1 cellular context compared by ENCODE assay signal in the genomic region with DNA sequence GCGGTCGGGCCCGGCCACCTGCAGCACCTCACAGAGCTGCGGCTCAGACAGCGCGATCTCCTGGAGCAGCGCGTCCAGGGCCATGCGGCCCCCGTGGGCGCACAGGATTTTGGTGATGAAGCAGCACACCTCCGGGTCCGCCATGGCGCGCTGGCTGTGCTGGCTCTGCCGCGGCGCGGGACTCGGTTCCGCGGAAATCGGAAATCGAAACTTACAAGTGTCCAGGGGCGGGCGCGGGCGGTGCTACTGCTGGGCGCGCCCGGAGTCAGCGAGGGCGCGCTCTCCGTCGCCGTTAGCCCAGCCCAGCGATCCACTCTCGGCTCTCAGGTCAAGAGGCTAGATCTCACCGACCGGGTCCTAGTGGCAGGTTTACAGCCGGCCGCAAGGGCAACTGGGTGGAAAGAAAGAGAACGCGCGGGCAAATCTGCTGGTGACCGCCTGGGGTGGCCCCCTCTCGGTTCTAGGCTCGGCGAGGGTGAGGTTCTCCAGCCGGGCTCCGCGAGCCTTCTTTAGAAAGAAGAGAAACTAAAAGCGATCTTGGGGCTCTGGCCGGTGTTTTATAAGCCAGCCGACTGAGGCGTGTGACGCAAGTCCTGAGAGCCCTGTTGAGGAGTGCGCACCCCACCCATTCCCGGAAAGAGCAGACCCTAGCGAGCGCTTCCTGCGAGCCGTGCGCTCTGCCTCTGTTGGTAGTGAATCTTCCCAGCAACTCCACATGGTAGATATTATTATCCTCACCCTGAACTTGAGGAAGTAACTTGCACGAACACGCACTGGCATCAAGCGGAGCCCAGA.
TF ChIP-seq lines count a peak whose summit lies in the region.

TSS of gene ZC3HAV1 (minus strand) at position 533 of the 795 bp plus-strand sequence. CDS start at position 144, 389 bp downstream.

TF ChIP-seq in HEK293, 187 proteins besides CTCF, POLR2A, EP300 and RAD21 (continued from another document and continues in another):
- TF ChIP-seq ZBTB10 (tag by site-specific recombination; IDR thresholded peaks at IDR 0.05): no peak
- TF ChIP-seq ZNF76 (tag by site-specific recombination; IDR thresholded peaks at IDR 0.05; ENCODE audit: borderline replicate concordance, low read depth): 0 out of 2 replicates have a peak, but pooled peaks have one; percentile 30
- 0 out of 2 replicates have a peak, but pooled peaks have one; percentile 5 for TF ChIP-seq ZNF513 (tag by site-specific recombination; IDR thresholded peaks at IDR 0.05)
- TF ChIP-seq ZBTB44 (tag by site-specific recombination; IDR thresholded peaks at IDR 0.05): no peak
- TF ChIP-seq MYNN (tag by site-specific recombination; IDR thresholded peaks at IDR 0.05; ENCODE audit: borderline replicate concordance): no peak
- no peak for TF ChIP-seq ZNF792 (tag by site-specific recombination; IDR thresholded peaks at IDR 0.05)
- no peak for TF ChIP-seq ZNF354C (tag by site-specific recombination; IDR thresholded peaks at IDR 0.05; ENCODE audit: borderline replicate concordance, low read depth)
- TF ChIP-seq ZNF670 (tag by site-specific recombination; IDR thresholded peaks at IDR 0.05; ENCODE audit: low read depth): no peak
- peak; percentile 88 for TF ChIP-seq ZBTB8A (tag by site-specific recombination; IDR thresholded peaks at IDR 0.05)
- TF ChIP-seq ZNF610 (tag by site-specific recombination; IDR thresholded peaks at IDR 0.05; ENCODE audit: borderline replicate concordance): no peak
- TF ChIP-seq, protein P1, sequence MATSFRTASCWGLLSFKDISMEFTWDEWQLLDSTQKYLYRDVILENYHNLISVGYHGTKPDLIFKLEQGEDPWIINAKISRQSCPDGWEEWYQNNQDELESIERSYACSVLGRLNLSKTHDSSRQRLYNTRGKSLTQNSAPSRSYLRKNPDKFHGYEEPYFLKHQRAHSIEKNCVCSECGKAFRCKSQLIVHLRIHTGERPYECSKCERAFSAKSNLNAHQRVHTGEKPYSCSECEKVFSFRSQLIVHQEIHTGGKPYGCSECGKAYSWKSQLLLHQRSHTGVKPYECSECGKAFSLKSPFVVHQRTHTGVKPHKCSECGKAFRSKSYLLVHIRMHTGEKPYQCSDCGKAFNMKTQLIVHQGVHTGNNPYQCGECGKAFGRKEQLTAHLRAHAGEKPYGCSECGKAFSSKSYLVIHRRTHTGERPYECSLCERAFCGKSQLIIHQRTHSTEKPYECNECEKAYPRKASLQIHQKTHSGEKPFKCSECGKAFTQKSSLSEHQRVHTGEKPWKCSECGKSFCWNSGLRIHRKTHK (tag by site-specific recombination; IDR thresholded peaks at IDR 0.05): no peak
- TF ChIP-seq AEBP2 (tag by site-specific recombination; IDR thresholded peaks at IDR 0.05; ENCODE audit: borderline replicate concordance): 0 out of 2 replicates have a peak, but pooled peaks have one; percentile 36
- peak; percentile 89 for TF ChIP-seq ZBTB17 (tag by site-specific recombination; IDR thresholded peaks at IDR 0.05)
- no peak for TF ChIP-seq ZNF529 (tag by site-specific recombination; IDR thresholded peaks at IDR 0.05; ENCODE audit: insufficient replicate concordance)
- TF ChIP-seq SP7 (tag by site-specific recombination; IDR thresholded peaks at IDR 0.05): peak; percentile 38; the same call in 1 of the 2 replicates
- TF ChIP-seq SALL2 (tag by site-specific recombination; IDR thresholded peaks at IDR 0.05; ENCODE audit: borderline replicate concordance): no peak
- TF ChIP-seq PBX3 (CRISPR knock-in tag; IDR thresholded peaks at IDR 0.05): 0 out of 2 replicates have a peak, but pooled peaks have one; percentile 2
- TF ChIP-seq ZNF624 (tag by site-specific recombination; IDR thresholded peaks at IDR 0.05): no peak
- TF ChIP-seq ZNF112 (tag by site-specific recombination; IDR thresholded peaks at IDR 0.05): no peak
- no peak for TF ChIP-seq ZNF776 (tag by site-specific recombination; IDR thresholded peaks at IDR 0.05; ENCODE audit: borderline replicate concordance)
- peak; percentile 14; the same call in 1 of the 2 replicates for TF ChIP-seq ZBTB20 (tag by site-specific recombination; IDR thresholded peaks at IDR 0.05)
- no peak for TF ChIP-seq ZNF214 (tag by site-specific recombination; IDR thresholded peaks at IDR 0.05; ENCODE audit: borderline replicate concordance)
- no peak for TF ChIP-seq ZNF140 (tag by site-specific recombination; IDR thresholded peaks at IDR 0.05)
- TF ChIP-seq ZNF623 (tag by site-specific recombination; IDR thresholded peaks at IDR 0.05): no peak
- TF ChIP-seq ZBTB6 (tag by site-specific recombination; IDR thresholded peaks at IDR 0.05): no peak
- no peak for TF ChIP-seq ZNF175 (tag by site-specific recombination; IDR thresholded peaks at IDR 0.05)
- TF ChIP-seq ZNF311 (tag by site-specific recombination; IDR thresholded peaks at IDR 0.05; ENCODE audit: borderline replicate concordance): no peak
- TF ChIP-seq, protein P2, sequence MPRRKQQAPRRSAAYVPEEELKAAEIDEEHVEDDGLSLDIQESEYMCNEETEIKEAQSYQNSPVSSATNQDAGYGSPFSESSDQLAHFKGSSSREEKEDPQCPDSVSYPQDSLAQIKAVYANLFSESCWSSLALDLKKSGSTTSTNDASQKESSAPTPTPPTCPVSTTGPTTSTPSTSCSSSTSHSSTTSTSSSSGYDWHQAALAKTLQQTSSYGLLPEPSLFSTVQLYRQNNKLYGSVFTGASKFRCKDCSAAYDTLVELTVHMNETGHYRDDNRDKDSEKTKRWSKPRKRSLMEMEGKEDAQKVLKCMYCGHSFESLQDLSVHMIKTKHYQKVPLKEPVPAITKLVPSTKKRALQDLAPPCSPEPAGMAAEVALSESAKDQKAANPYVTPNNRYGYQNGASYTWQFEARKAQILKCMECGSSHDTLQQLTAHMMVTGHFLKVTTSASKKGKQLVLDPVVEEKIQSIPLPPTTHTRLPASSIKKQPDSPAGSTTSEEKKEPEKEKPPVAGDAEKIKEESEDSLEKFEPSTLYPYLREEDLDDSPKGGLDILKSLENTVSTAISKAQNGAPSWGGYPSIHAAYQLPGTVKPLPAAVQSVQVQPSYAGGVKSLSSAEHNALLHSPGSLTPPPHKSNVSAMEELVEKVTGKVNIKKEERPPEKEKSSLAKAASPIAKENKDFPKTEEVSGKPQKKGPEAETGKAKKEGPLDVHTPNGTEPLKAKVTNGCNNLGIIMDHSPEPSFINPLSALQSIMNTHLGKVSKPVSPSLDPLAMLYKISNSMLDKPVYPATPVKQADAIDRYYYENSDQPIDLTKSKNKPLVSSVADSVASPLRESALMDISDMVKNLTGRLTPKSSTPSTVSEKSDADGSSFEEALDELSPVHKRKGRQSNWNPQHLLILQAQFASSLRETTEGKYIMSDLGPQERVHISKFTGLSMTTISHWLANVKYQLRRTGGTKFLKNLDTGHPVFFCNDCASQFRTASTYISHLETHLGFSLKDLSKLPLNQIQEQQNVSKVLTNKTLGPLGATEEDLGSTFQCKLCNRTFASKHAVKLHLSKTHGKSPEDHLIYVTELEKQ (tag by site-specific recombination; IDR thresholded peaks at IDR 0.05; ENCODE audit: borderline replicate concordance): no peak
- TF ChIP-seq ZNF514 (tag by site-specific recombination; IDR thresholded peaks at IDR 0.05): no peak
- 0 out of 2 replicates have a peak, but pooled peaks have one; percentile 38 for TF ChIP-seq ZNF121 (tag by site-specific recombination; IDR thresholded peaks at IDR 0.05)
- TF ChIP-seq ZNF585B (tag by site-specific recombination; IDR thresholded peaks at IDR 0.05): no peak
- no peak for TF ChIP-seq ZNF157 (tag by site-specific recombination; IDR thresholded peaks at IDR 0.05)
- TF ChIP-seq ZNF549 (tag by site-specific recombination; IDR thresholded peaks at IDR 0.05): no peak
- no peak for TF ChIP-seq ZNF473 (tag by site-specific recombination; IDR thresholded peaks at IDR 0.05)
- TF ChIP-seq ZFP37 (tag by site-specific recombination; IDR thresholded peaks at IDR 0.05): peak; percentile 81; the same call in 1 of the 2 replicates
- TF ChIP-seq ZNF571 (tag by site-specific recombination; IDR thresholded peaks at IDR 0.05): no peak
- TF ChIP-seq ZNF274 (IDR thresholded peaks at IDR 0.05; ENCODE audit: low read length): no peak
- no peak for TF ChIP-seq ZNF274 (tag by site-specific recombination; IDR thresholded peaks at IDR 0.05; ENCODE audit: borderline replicate concordance)
- TF ChIP-seq ZNF830 (tag by site-specific recombination; IDR thresholded peaks at IDR 0.05; ENCODE audit: low read depth): no peak
- no peak for TF ChIP-seq ZBTB7A (tag by site-specific recombination; IDR thresholded peaks at IDR 0.05; ENCODE audit: low read depth)
- no peak for TF ChIP-seq ZNF132 (tag by site-specific recombination; IDR thresholded peaks at IDR 0.05; ENCODE audit: borderline replicate concordance)
- no peak for TF ChIP-seq ZNF747 (tag by site-specific recombination; IDR thresholded peaks at IDR 0.05)
- TF ChIP-seq ZSCAN23 (tag by site-specific recombination; IDR thresholded peaks at IDR 0.05): no peak
- TF ChIP-seq ZNF561 (tag by site-specific recombination; IDR thresholded peaks at IDR 0.05; ENCODE audit: borderline replicate concordance): peak; percentile 66; the same call in 1 of the 2 replicates
- 0 out of 2 replicates have a peak, but pooled peaks have one; percentile 6 for TF ChIP-seq ZBTB21 (tag by site-specific recombination; IDR thresholded peaks at IDR 0.05)
